23 cellular contexts compared by ENCODE assay signal in the genomic region with DNA sequence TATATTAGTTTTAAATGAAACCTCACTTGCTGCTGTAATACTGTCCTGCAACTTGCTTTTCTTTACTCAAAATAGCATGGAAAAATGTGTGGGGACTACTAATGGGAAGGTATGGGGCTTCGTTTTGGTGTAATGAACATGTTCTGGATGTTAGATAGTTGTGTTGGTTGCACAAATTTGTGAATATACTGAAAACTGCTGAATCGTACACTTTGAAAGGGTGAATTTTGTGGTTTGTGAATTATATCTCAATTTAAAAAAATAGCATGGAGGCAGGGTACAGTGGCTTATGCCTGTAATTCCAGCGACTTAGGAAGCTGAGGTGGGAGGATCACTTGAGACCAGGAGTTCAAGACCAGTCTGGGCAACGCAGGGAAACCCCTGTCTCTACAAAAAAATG. TPM values are rescaled to one million over a fixed set of nuclear protein-coding genes. Genes with fewer than 3 reads are reported as not detected.
DNase-seq lines count a peak whose midpoint lies in the region; ATAC-seq and TF ChIP-seq lines count a peak whose summit lies in the region.
"Had no signal": no experiment of that assay in that cellular context is flagged by ENCODE, and none has a peak within 500 bp of the region (broad histone marks: within the 10 kb centered on the region; RNA-seq: fewer than 3 reads in every experiment).

No MANE protein-coding gene starts in this region.

- no peaks in the 10 kb centered on the region for H3K9me3 ChIP-seq in BLaER1 treated with 17β-estradiol and CSF1 and Interleukin-3, amounts not matched to agents 10 nM and 100 nM (replicated peaks in 1 of 11)
- H3K9me3 ChIP-seq: esophagus muscularis mucosa, SK-N-SH, suprapubic skin, upper lobe of left lung had no signal

- peak overlapping the region in 1 of 10 experiments; percentile 33; a peak in 1 of 20 replicates for H3K4me3 ChIP-seq in BLaER1 treated with 17β-estradiol and CSF1 and Interleukin-3, amounts not matched to agents 10 nM and 100 nM
- H3K4me3 ChIP-seq in GM12864 (ENCODE audit: low read depth, low read length), result peak overlapping the region; percentile 26; the same call in 1 of the 2 replicates
- H3K4me3 ChIP-seq: dorsolateral prefrontal cortex, esophagus muscularis mucosa, suprapubic skin, upper lobe of left lung had no signal

- H3K27me3 Mint-ChIP-seq in T-cell, result no peaks in the 10 kb centered on the region
- no peaks in the 10 kb centered on the region for H3K27me3 Mint-ChIP-seq in naive thymus-derived CD8-positive, alpha-beta T cell
- H3K27me3 Mint-ChIP-seq: activated CD4-positive, alpha-beta memory T cell treated with anti-CD3 and anti-CD28 coated beads for 36 hours; stimulated activated naive B cell treated with anti-CD40 and anti-IgM and Interleukin-4, amounts not matched to agents 10 μg/mL and 1 μg/mL and 100 μg/mL, for 72 hours had no signal

- DNase-seq in GM12864 (ENCODE audit: low read depth) (no peak), T-cell (no peak), NCI-H1417 (lab: John Stamatoyannopoulos, UW) (no peak), head of caudate nucleus (no peak), SW 1271 (lab: John Stamatoyannopoulos, UW) (no peak)
- DNase-seq in naive thymus-derived CD8-positive, alpha-beta T cell, result no peak
- DNase-seq: activated CD4-positive, alpha-beta memory T cell treated with anti-CD3 and anti-CD28 coated beads for 36 hours; activated CD4-positive, alpha-beta T cell treated with anti-CD3 and anti-CD28 coated beads for 1 hour; activated CD8-positive, alpha-beta memory T cell treated with anti-CD3 and anti-CD28 coated beads, Interleukin-2, amount 50 U/mL, for 48 hours; activated naive CD4-positive, alpha-beta T cell treated with anti-CD3 and anti-CD28 coated beads for 36 hours; brain microvascular endothelial cell; dorsolateral prefrontal cortex; foreskin fibroblast; NCI-H1694; SK-N-SH; stimulated activated naive B cell treated with anti-CD40 and anti-IgM and Interleukin-4, amounts not matched to agents 10 μg/mL and 1 μg/mL and 100 μg/mL, for 72 hours; upper lobe of left lung had no signal

- peaks cover 0 to 16% (median 0%) of the 10 kb centered on the region in 11 experiments; a peak in 2 of 22 replicates for H4K20me1 ChIP-seq in BLaER1 treated with 17β-estradiol and CSF1 and Interleukin-3, amounts not matched to agents 10 nM and 100 nM

- TF ChIP-seq CTCF in GM12864 (IDR thresholded peaks at IDR 0.05; ENCODE audit: low read depth, low read length, missing control alignments), result no peak

- peak overlapping the region in 4 of 11 experiments; percentile 5 to 43 (median 12); a peak in 4 of 22 replicates for H3K9ac ChIP-seq in BLaER1 treated with 17β-estradiol and CSF1 and Interleukin-3, amounts not matched to agents 10 nM and 100 nM
- H3K9ac ChIP-seq: SK-N-SH had no signal

- peak overlapping the region in 8 of 11 experiments; percentile 34 to 67 (median 54); a peak in 16 of 22 replicates for H3K4me2 ChIP-seq in BLaER1 treated with 17β-estradiol and CSF1 and Interleukin-3, amounts not matched to agents 10 nM and 100 nM
- H3K4me2 ChIP-seq: SK-N-SH had no signal

- no peak for ATAC-seq in T-cell (replicated peaks in 1 of 4)
- ATAC-seq in naive thymus-derived CD8-positive, alpha-beta T cell, result no peak
- ATAC-seq: stimulated activated naive B cell treated with anti-CD40 and anti-IgM and Interleukin-4, amounts not matched to agents 10 μg/mL and 1 μg/mL and 100 μg/mL, for 72 hours had no signal

- CTCF ChIA-PET in T-cell (lab: Charles Lee), result no interaction called here

- peaks cover 8% of the 10 kb centered on the region for H3K36me3 Mint-ChIP-seq in T-cell
- peaks cover 0 to 11% (median 5%) of the 10 kb centered on the region in 3 donors for H3K36me3 Mint-ChIP-seq in naive thymus-derived CD8-positive, alpha-beta T cell
- H3K36me3 Mint-ChIP-seq: activated CD4-positive, alpha-beta memory T cell treated with anti-CD3 and anti-CD28 coated beads for 36 hours; mesothelial cell of epicardium had no signal

- H3K27ac ChIP-seq in BLaER1 treated with 17β-estradiol and CSF1 and Interleukin-3, amounts not matched to agents 10 nM and 100 nM, result 0 out of 22 replicates have a peak overlapping the region, but pooled peaks of 1 of the 11 experiments have one; percentile 2
- H3K27ac ChIP-seq: brain microvascular endothelial cell, dorsolateral prefrontal cortex, esophagus muscularis mucosa, suprapubic skin, upper lobe of left lung had no signal

- POLR2A ChIA-PET in T-cell (lab: Charles Lee), result interaction anchor here in 1 of 2 donors (0.6 kb wide), 1 partner anchor 132 kb away, joined by 4 read pairs; no protein-coding TSS in a partner anchor
- POLR2A ChIA-PET in naive thymus-derived CD8-positive, alpha-beta T cell (lab: Charles Lee), result interaction anchor here (0.8 to 11.3 kb wide), 4 partner anchors 9 to 131 kb away, joined by 3 to 272 read pairs (median 7); partner anchors contain the start of gene ADNP

- intact Hi-C loops in head of caudate nucleus (cut with DNase I), result no loop called here

- H3K4me1 Mint-ChIP-seq in T-cell, result peaks cover 13 to 29% (median 25%) of the 10 kb centered on the region in 3 donors
- peaks cover 16 to 56% (median 38%) of the 10 kb centered on the region in 4 donors for H3K4me1 Mint-ChIP-seq in naive thymus-derived CD8-positive, alpha-beta T cell

- H3K4me3 Mint-ChIP-seq in T-cell, result peak overlapping the region in 2 of 3 donors; percentile 12 to 41
- H3K4me3 Mint-ChIP-seq in naive thymus-derived CD8-positive, alpha-beta T cell, result peak overlapping the region in 8 of 10 donors; percentile 4 to 60 (median 27)
- H3K4me3 Mint-ChIP-seq: activated CD4-positive, alpha-beta memory T cell treated with anti-CD3 and anti-CD28 coated beads for 36 hours; activated naive CD4-positive, alpha-beta T cell treated with anti-CD3 and anti-CD28 coated beads for 36 hours; activated T-helper 1 cell treated with anti-CD3 and anti-CD28 coated beads, Interleukin-12 subunit alpha, Interleukin-12 subunit beta, Interleukin-2, Interleukin-4 antibody, amounts not matched to agents 30 ng/mL and 10 ng/mL and 1 ng/mL, durations not matched to agents 14 hours and 24 hours and 36 hours; mesothelial cell of epicardium; T-helper 2 cell treated with Interferon-gamma antibody and Interleukin-4, amounts not matched to agents 5 μg/mL and 100 μg/mL, for 36 hours had no signal

- peaks cover 21 to 81% (median 58%) of the 10 kb centered on the region in 10 experiments for H3K4me1 ChIP-seq in BLaER1 treated with 17β-estradiol and CSF1 and Interleukin-3, amounts not matched to agents 10 nM and 100 nM

- peaks cover 0 to 38% (median 10%) of the 10 kb centered on the region in 11 experiments; a peak in 9 of 22 replicates for H3K36me3 ChIP-seq in BLaER1 treated with 17β-estradiol and CSF1 and Interleukin-3, amounts not matched to agents 10 nM and 100 nM
- H3K36me3 ChIP-seq: brain microvascular endothelial cell, esophagus muscularis mucosa, suprapubic skin, upper lobe of left lung had no signal

- H3K9me3 Mint-ChIP-seq in T-cell, result no peaks in the 10 kb centered on the region
- no peaks in the 10 kb centered on the region for H3K9me3 Mint-ChIP-seq in naive thymus-derived CD8-positive, alpha-beta T cell
- H3K9me3 Mint-ChIP-seq: activated CD4-positive, alpha-beta memory T cell treated with anti-CD3 and anti-CD28 coated beads for 36 hours; activated naive CD4-positive, alpha-beta T cell treated with anti-CD3 and anti-CD28 coated beads for 36 hours; activated T-helper 1 cell treated with anti-CD3 and anti-CD28 coated beads, Interleukin-12 subunit alpha, Interleukin-12 subunit beta, Interleukin-2, Interleukin-4 antibody, amounts not matched to agents 30 ng/mL and 10 ng/mL and 1 ng/mL, durations not matched to agents 14 hours and 24 hours and 36 hours; mesothelial cell of epicardium; stimulated activated naive B cell treated with anti-CD40 and anti-IgM and Interleukin-4, amounts not matched to agents 10 μg/mL and 1 μg/mL and 100 μg/mL, for 72 hours; T-helper 2 cell treated with Interferon-gamma antibody and Interleukin-4, amounts not matched to agents 5 μg/mL and 100 μg/mL, for 36 hours had no signal

- peak overlapping the region in 1 of 2 donors; percentile 0 for H3K27ac Mint-ChIP-seq in T-cell
- H3K27ac Mint-ChIP-seq in naive thymus-derived CD8-positive, alpha-beta T cell, result peak overlapping the region in 5 of 10 donors; percentile 17 to 80 (median 69)
- H3K27ac Mint-ChIP-seq: activated CD4-positive, alpha-beta memory T cell treated with anti-CD3 and anti-CD28 coated beads for 36 hours; activated naive CD4-positive, alpha-beta T cell treated with anti-CD3 and anti-CD28 coated beads for 36 hours; activated T-helper 1 cell treated with anti-CD3 and anti-CD28 coated beads, Interleukin-12 subunit alpha, Interleukin-12 subunit beta, Interleukin-2, Interleukin-4 antibody, amounts not matched to agents 30 ng/mL and 10 ng/mL and 1 ng/mL, durations not matched to agents 14 hours and 24 hours and 36 hours; mesothelial cell of epicardium; T-helper 2 cell treated with Interferon-gamma antibody and Interleukin-4, amounts not matched to agents 5 μg/mL and 100 μg/mL, for 36 hours had no signal

- no peaks in the 10 kb centered on the region for H3K27me3 ChIP-seq in BLaER1 treated with 17β-estradiol and CSF1 and Interleukin-3, amounts not matched to agents 10 nM and 100 nM
- H3K27me3 ChIP-seq: brain microvascular endothelial cell, dorsolateral prefrontal cortex, esophagus muscularis mucosa, suprapubic skin had no signal

RNA-seq across cellular contexts. Expression of gene BCAS4, which starts 2.3 kb away (rescaled TPM):
- 10 to 100 TPM; 26.3 to 49.8 (median 31.3) TPM for total RNA-seq in T-cell
- 10 to 100 TPM; 77.4 to 89.9 TPM for total RNA-seq in naive thymus-derived CD8-positive, alpha-beta T cell
- 10 to 100 TPM; 33.5 to 51.5 (median 39.9) TPM for polyA plus RNA-seq in naive thymus-derived CD8-positive, alpha-beta T cell
